In the genomic region with DNA sequence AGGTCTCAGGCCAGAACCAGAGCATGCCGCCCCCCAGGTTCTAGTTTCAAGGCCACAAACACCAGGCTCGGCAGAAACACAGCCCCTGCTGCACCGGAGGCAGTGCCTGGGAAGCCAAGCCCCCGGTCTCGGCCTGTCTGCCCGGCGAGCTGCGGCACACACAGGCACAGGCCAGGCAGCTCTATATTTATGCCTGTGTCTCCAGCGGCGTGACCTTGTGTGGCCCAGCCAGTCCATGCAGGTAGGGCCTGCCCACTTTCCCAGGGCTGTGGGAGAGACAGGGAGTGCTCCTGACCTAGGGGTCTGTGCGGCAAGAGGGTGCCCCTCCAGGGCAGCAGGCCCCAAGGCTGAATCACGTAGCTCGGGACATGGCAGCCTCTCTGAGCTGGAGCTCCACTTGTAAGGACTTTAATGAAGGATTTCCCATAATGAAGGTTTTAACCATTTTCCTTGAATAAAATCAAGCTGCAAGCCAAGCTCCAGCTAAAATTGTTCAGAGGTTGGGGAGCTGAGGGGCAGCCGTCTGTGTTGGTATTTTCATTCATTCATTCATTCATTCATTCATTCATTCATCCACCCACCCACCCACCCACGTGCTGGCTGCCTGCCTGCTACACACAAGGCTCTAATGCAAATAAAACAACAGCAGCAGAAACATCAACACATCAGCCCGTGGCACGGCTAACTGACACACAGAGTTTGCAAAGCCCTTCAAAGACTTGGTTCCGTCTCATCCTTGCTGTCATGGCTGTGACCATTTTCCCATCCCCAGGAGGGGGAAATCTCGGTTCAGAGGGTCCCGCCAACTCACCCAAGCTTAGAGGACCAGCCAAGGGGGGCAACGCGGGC, we compare ENCODE assay signal across 13 cellular contexts.
A peak's percentile ranks its signal among the peaks of the same experiment; 100 is the strongest.
DNase-seq lines count a peak whose midpoint lies in the region; ATAC-seq and TF ChIP-seq lines count a peak whose summit lies in the region.
"Had no signal": no experiment of that assay in that cellular context is flagged by ENCODE, and none has a peak within 500 bp of the region (broad histone marks: within the 10 kb centered on the region; RNA-seq: fewer than 3 reads in every experiment).

No MANE protein-coding gene starts in this region.

- H3K36me3 ChIP-seq in SJCRH30: peaks cover 40% of the 10 kb centered on the region
- H3K36me3 ChIP-seq in prostate gland: peaks cover 3 to 23% of the 10 kb centered on the region in 2 donors

- H3K27ac ChIP-seq in SJCRH30: peak overlapping the region; percentile 61
- H3K27ac ChIP-seq in prostate gland: peak overlapping the region; percentile 93 to 95
- H3K27ac ChIP-seq: HL-60 had no signal

- DNase-seq in AG09309 (ENCODE audit: low read depth) (no peak), SJCRH30 (peak in 1 of 2 experiments; percentile 38), fibroblast of villous mesenchyme (ENCODE audit: low read depth) (peak; percentile 34), prostate gland (ENCODE audit: low spot score) (no peak), midbrain (lab: John Stamatoyannopoulos, UW) (no peak), DMS79 (lab: John Stamatoyannopoulos, UW) (no peak)
- no peak for DNase-seq in activated effector memory CD4-positive, alpha-beta T cell treated with Interleukin-2 at 50 U/mL for 16 hours
- DNase-seq: activated T-cell treated with anti-CD3 and anti-CD28 coated beads, Interleukin-2, amount 50 U/mL, for 4 hours; CD4-positive, alpha-beta memory T cell; GOT3; stimulated activated CD4-positive, alpha-beta T cell treated with anti-CD3 and anti-CD28 coated beads, Interleukin-4, amount 100 ng/mL, for 4 hours had no signal

- no peak for ATAC-seq in HG02571 (IDR thresholded peaks at IDR 0.05; ENCODE audit: unreplicated experiment)
- ATAC-seq: activated T-cell treated with anti-CD3 and anti-CD28 coated beads, Interleukin-2, amount 50 U/mL, for 4 hours had no signal

- H3K27me3 ChIP-seq in SJCRH30 (no peaks in the 10 kb centered on the region), prostate gland (replicated peaks; ENCODE audit: insufficient read depth) (no peaks in the 10 kb centered on the region)

- H3K4me3 ChIP-seq in AG09309 (ENCODE audit: control insufficient read depth, low read depth, low read length) (peak overlapping the region; percentile 92), SJCRH30 (peak overlapping the region; percentile 67), fibroblast of villous mesenchyme (ENCODE audit: low read depth, low read length) (peak overlapping the region; percentile 70), prostate gland (peak overlapping the region; percentile 40 to 49)

- WGBS in prostate gland: 62% methylated on average over 22 of the region's 22 CpGs

- TF ChIP-seq CTCF in AG09309 (IDR thresholded peaks at IDR 0.05; ENCODE audit: control insufficient read depth, insufficient read depth, low read depth, low read length, missing control alignments) (no peak), fibroblast of villous mesenchyme (IDR thresholded peaks at IDR 0.05; ENCODE audit: insufficient read depth, low read depth, low read length) (no peak), prostate gland (IDR thresholded peaks at IDR 0.05) (no peak)

- H3K4me1 ChIP-seq in SJCRH30: peaks cover 28% of the 10 kb centered on the region
- H3K4me1 ChIP-seq in prostate gland (replicated peaks): peaks cover 18% of the 10 kb centered on the region

- H3K9me3 ChIP-seq in SJCRH30 (replicated peaks): no peaks in the 10 kb centered on the region
- no peaks in the 10 kb centered on the region for H3K9me3 ChIP-seq in prostate gland

- TF ChIP-seq POLR2A in prostate gland (IDR thresholded peaks at IDR 0.05): no peak

- intact Hi-C loops in prostate gland (cut with DNase I): no loop called here
